1 cellular context compared by ENCODE assay signal in the genomic region with DNA sequence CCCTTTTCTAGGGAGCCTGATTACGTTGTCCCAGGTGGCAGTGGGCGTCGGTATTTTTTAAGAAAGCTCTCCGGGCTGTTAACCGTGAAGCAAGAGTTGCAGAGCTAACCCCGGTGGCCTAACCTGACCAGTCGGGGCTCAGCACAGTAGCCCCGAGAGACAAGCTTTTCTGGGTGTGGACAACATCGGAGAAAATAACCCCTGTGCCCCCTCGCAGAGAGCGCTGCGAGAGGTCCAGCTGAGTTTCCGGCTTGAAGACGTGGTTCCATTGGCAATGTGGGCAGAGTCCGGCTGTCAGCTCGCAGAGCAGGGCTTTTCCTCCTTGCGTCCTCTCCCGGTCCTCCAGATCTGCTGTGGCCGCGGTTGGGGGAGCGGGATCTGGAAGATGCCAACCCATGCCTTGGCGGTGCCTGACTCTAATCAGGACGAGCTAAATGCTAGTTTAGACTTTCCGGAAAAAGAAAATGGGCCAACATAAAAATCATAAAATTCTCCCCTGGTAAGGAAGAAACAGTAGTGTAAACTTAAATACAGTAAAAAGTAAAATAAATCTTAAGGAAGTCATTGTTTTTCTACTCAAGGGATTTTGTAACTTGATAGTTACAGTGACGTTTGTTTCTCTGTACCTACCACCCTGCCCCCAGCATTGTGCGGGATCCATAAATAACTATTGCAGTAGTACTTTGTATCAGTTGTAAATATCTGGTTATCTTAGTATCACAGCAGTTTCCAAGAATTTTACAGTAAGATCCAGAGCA.
TF ChIP-seq lines count a peak whose summit lies in the region.

No MANE protein-coding gene starts in this region.

TF ChIP-seq in HCT116, 20 proteins besides CTCF, POLR2A, EP300 and RAD21 (continued from another document):
- TF ChIP-seq POLR2AphosphoS5 (IDR thresholded peaks at IDR 0.05; ENCODE audit: low read depth, low read length), result no peak
- no peak for TF ChIP-seq EZH2phosphoT487 (IDR thresholded peaks at IDR 0.05; ENCODE audit: borderline replicate concordance)
- no peak for TF ChIP-seq EGR1 (IDR thresholded peaks at IDR 0.05; ENCODE audit: low read depth)
- TF ChIP-seq FOSL1 (IDR thresholded peaks at IDR 0.05; ENCODE audit: low read depth), result no peak
- TF ChIP-seq, protein P1, sequence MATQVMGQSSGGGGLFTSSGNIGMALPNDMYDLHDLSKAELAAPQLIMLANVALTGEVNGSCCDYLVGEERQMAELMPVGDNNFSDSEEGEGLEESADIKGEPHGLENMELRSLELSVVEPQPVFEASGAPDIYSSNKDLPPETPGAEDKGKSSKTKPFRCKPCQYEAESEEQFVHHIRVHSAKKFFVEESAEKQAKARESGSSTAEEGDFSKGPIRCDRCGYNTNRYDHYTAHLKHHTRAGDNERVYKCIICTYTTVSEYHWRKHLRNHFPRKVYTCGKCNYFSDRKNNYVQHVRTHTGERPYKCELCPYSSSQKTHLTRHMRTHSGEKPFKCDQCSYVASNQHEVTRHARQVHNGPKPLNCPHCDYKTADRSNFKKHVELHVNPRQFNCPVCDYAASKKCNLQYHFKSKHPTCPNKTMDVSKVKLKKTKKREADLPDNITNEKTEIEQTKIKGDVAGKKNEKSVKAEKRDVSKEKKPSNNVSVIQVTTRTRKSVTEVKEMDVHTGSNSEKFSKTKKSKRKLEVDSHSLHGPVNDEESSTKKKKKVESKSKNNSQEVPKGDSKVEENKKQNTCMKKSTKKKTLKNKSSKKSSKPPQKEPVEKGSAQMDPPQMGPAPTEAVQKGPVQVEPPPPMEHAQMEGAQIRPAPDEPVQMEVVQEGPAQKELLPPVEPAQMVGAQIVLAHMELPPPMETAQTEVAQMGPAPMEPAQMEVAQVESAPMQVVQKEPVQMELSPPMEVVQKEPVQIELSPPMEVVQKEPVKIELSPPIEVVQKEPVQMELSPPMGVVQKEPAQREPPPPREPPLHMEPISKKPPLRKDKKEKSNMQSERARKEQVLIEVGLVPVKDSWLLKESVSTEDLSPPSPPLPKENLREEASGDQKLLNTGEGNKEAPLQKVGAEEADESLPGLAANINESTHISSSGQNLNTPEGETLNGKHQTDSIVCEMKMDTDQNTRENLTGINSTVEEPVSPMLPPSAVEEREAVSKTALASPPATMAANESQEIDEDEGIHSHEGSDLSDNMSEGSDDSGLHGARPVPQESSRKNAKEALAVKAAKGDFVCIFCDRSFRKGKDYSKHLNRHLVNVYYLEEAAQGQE (IDR thresholded peaks at IDR 0.05; ENCODE audit: low read depth), result no peak
- TF ChIP-seq EZH2 (IDR thresholded peaks at IDR 0.05), result no peak
- TF ChIP-seq, protein P2, sequence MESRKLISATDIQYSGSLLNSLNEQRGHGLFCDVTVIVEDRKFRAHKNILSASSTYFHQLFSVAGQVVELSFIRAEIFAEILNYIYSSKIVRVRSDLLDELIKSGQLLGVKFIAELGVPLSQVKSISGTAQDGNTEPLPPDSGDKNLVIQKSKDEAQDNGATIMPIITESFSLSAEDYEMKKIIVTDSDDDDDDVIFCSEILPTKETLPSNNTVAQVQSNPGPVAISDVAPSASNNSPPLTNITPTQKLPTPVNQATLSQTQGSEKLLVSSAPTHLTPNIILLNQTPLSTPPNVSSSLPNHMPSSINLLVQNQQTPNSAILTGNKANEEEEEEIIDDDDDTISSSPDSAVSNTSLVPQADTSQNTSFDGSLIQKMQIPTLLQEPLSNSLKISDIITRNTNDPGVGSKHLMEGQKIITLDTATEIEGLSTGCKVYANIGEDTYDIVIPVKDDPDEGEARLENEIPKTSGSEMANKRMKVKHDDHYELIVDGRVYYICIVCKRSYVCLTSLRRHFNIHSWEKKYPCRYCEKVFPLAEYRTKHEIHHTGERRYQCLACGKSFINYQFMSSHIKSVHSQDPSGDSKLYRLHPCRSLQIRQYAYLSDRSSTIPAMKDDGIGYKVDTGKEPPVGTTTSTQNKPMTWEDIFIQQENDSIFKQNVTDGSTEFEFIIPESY (IDR thresholded peaks at IDR 0.05; ENCODE audit: extremely low read depth, insufficient replicate concordance, low read length), result no peak
- TF ChIP-seq SRF (IDR thresholded peaks at IDR 0.05; ENCODE audit: low read depth), result no peak
- no peak for TF ChIP-seq ELF1 (IDR thresholded peaks at IDR 0.05; ENCODE audit: borderline replicate concordance, low read depth)
- TF ChIP-seq, protein P3, sequence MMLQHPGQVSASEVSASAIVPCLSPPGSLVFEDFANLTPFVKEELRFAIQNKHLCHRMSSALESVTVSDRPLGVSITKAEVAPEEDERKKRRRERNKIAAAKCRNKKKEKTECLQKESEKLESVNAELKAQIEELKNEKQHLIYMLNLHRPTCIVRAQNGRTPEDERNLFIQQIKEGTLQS (IDR thresholded peaks at IDR 0.05), result no peak
TF ChIP-seq in HCT116: peak in this region for 0.
